ENCODE assay signal across 8 cellular contexts in the genomic region with DNA sequence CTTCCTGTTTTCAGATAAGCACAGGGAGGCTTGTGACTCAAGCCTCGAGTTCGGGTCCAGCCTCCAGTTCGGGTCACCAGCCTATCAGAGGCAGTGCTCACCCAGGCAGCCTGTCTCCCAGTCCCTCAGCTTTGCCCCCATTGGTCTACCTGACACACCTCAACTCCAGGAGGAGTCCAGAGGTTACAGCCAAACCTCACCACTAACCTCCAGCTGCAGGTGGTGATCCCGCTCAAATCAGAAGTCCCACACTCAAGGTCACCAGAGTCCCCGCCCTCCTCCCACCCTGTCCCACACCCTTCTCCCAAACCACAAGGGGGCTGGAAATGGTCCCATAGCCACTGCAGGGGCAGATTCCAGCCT. TPM values are rescaled to one million over a fixed set of nuclear protein-coding genes. Genes with fewer than 3 reads are reported as not detected.
A peak's percentile ranks its signal among the peaks of the same experiment; 100 is the strongest.
DNase-seq lines count a peak whose midpoint lies in the region; ATAC-seq and TF ChIP-seq lines count a peak whose summit lies in the region.

No MANE protein-coding gene starts in this region.

- peaks cover 16% of the 10 kb centered on the region for H3K36me3 Mint-ChIP-seq in activated CD4-positive, alpha-beta T cell treated with anti-CD3 and anti-CD28 coated beads, Interleukin-2, amount 10 ng/mL, durations not matched to agents 24 days and 14 days (ENCODE audit: low read depth)

- H3K4me3 Mint-ChIP-seq in activated CD4-positive, alpha-beta T cell treated with anti-CD3 and anti-CD28 coated beads, Interleukin-2, amount 10 ng/mL, durations not matched to agents 24 days and 14 days, result peak overlapping the region; percentile 86

- peaks cover 36% of the 10 kb centered on the region for H3K4me1 Mint-ChIP-seq in activated CD4-positive, alpha-beta T cell treated with anti-CD3 and anti-CD28 coated beads, Interleukin-2, amount 10 ng/mL, durations not matched to agents 24 days and 14 days

- H3K9me3 ChIP-seq in skeletal muscle satellite cell (replicated peaks; ENCODE audit: low read length), result no peaks in the 10 kb centered on the region

- ATAC-seq in GM21360 (IDR thresholded peaks at IDR 0.05; ENCODE audit: unreplicated experiment) (no peak), GM19452 (IDR thresholded peaks at IDR 0.05; ENCODE audit: unreplicated experiment) (no peak)

- no peaks in the 10 kb centered on the region for H3K27me3 ChIP-seq in skeletal muscle satellite cell (ENCODE audit: control insufficient read depth, insufficient read depth, low read length)

- peak overlapping the region; percentile 74 for H3K27ac Mint-ChIP-seq in activated CD4-positive, alpha-beta T cell treated with anti-CD3 and anti-CD28 coated beads, Interleukin-2, amount 10 ng/mL, durations not matched to agents 24 days and 14 days

- peaks cover 26% of the 10 kb centered on the region for H3K4me1 ChIP-seq in skeletal muscle satellite cell (ENCODE audit: control insufficient read depth, insufficient read depth, low read length)

- no peak overlapping the region for H3K4me3 ChIP-seq in epithelial cell of esophagus (ENCODE audit: low read length)
- no peak overlapping the region for H3K4me3 ChIP-seq in skeletal muscle satellite cell (ENCODE audit: low read length)

- no peak for TF ChIP-seq CTCF in epithelial cell of esophagus (IDR thresholded peaks at IDR 0.05; ENCODE audit: insufficient read depth, low read depth, low read length, missing control alignments)

- intact Hi-C loops in activated CD4-positive, alpha-beta T cell treated with anti-CD3 and anti-CD28 coated beads, Interleukin-2, amount 10 ng/mL, durations not matched to agents 24 days and 14 days (cut with micrococcal nuclease), result no loop called here

- no peak overlapping the region for H3K9ac ChIP-seq in skeletal muscle satellite cell (ENCODE audit: low read depth, low read length)

- DNase-seq in activated CD4-positive, alpha-beta T cell treated with anti-CD3 and anti-CD28 coated beads, Interleukin-2, amount 10 ng/mL, durations not matched to agents 24 days and 14 days, result no peak
- DNase-seq in activated CD4-positive, alpha-beta T cell treated with anti-CD3 and anti-CD28 coated beads, Interleukin-2, amount 50 U/mL, for 4 hours, result no peak
- DNase-seq in NCI-H526 (lab: John Stamatoyannopoulos, UW) (peak; percentile 17 to 51), epithelial cell of esophagus (ENCODE audit: low read depth) (peak; percentile 33), NOMO-1 treated with dmso at 0.1 percent for 144 hours (lab: John Stamatoyannopoulos, UW; ENCODE audit: unreplicated experiment) (no peak)

- H3K27me3 Mint-ChIP-seq in activated CD4-positive, alpha-beta T cell treated with anti-CD3 and anti-CD28 coated beads, Interleukin-2, amount 10 ng/mL, durations not matched to agents 24 days and 14 days, result peaks cover 1% of the 10 kb centered on the region

- peak overlapping the region; percentile 98 for H3K4me2 ChIP-seq in skeletal muscle satellite cell (ENCODE audit: low read length)

- no peaks in the 10 kb centered on the region for H3K9me3 Mint-ChIP-seq in activated CD4-positive, alpha-beta T cell treated with anti-CD3 and anti-CD28 coated beads, Interleukin-2, amount 10 ng/mL, durations not matched to agents 24 days and 14 days

- no peaks in the 10 kb centered on the region for H3K36me3 ChIP-seq in skeletal muscle satellite cell (ENCODE audit: insufficient read depth, low read length)

RNA-seq across cellular contexts. Expression of a gene that starts 42.1 kb away (rescaled TPM):
- total RNA-seq in activated CD4-positive, alpha-beta T cell treated with anti-CD3 and anti-CD28 coated beads, Interleukin-2, amount 10 ng/mL, durations not matched to agents 24 days and 14 days, result 60.7 and 62.9 TPM in 2 replicates
- total RNA-seq in skeletal muscle satellite cell (2012; rRNA removed), result 23.3 and 37.1 TPM in 2 replicates

Comparison
In these comparisons a context has a peak if more than half of its experiments do, and no peak if none do; other contexts are left out.
1. DNase-seq: peak in NCI-H526 (2 of 2) and epithelial cell of esophagus (single experiment); none in activated CD4-positive, alpha-beta T cell treated with anti-CD3 and anti-CD28 coated beads, Interleukin-2, amount 10 ng/mL, durations not matched to agents 24 days and 14 days (single experiment), activated CD4-positive, alpha-beta T cell treated with anti-CD3 and anti-CD28 coated beads, Interleukin-2, amount 50 U/mL, for 4 hours (0 of 2) and NOMO-1 treated with dmso at 0.1 percent for 144 hours (single experiment).